Comparison of ENCODE assay signal across 8 cellular contexts in the genomic region with DNA sequence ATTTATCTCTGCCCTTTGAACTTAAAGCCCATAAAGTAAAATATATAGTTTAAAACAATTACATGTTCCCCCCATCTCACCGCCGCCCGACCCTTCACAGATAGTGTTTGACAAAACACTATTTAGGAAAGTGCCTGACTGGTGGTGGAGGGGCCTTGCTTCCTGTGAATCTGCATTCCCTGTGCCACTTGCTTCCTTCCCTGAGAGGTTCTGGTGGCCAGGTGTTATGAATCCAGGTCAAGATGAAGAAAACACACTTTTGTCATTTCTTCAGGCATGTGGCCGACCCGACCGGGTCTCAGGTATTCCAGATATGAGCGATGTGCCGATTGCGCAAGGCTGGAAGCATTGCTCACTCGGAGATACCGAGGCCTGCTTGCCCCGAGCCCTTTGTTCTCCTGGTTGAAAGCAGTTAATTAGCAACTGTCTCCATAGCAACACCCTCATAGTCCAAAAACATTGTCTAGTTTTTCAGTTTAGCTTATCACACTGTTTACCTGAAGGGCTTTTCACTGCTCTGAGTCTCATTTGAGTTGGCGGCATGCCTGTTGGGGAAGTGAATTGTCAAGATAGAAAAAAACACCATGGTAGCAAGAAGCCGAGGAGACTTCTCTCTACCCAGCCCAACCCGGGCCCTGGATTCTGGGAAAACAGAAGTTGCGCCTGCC.
A peak's percentile ranks its signal among the peaks of the same experiment; 100 is the strongest.
DNase-seq lines count a peak whose midpoint lies in the region; ATAC-seq, FAIRE-seq and TF ChIP-seq lines count a peak whose summit lies in the region.

No MANE protein-coding gene starts in this region.

- peak overlapping the region; percentile 64 for H3K27ac Mint-ChIP-seq in astrocyte (ENCODE audit: unreplicated experiment)

- H3K27me3 ChIP-seq in astrocyte (ENCODE audit: insufficient read depth, low read length) (no peaks in the 10 kb centered on the region), upper lobe of right lung (no peaks in the 10 kb centered on the region), spleen (replicated peaks in 1 of 7) (peaks cover 0 to 44% (median 0%) of the 10 kb centered on the region in 7 donors)

- H3K4me1 Mint-ChIP-seq in astrocyte (ENCODE audit: low read depth, unreplicated experiment), result peaks cover 79% of the 10 kb centered on the region

- no peaks in the 10 kb centered on the region for H3K27me3 Mint-ChIP-seq in astrocyte (ENCODE audit: low read depth, unreplicated experiment)

- peaks cover 76% of the 10 kb centered on the region for H3K79me2 ChIP-seq in astrocyte (ENCODE audit: insufficient read depth, low read length)

- H3K4me1 ChIP-seq in astrocyte (ENCODE audit: insufficient read depth, low read length), result peaks cover 56% of the 10 kb centered on the region
- H3K4me1 ChIP-seq in upper lobe of right lung, result peaks cover 28% of the 10 kb centered on the region
- H3K4me1 ChIP-seq in spleen, result peaks cover 0 to 6% (median 0%) of the 10 kb centered on the region in 6 donors

- ATAC-seq in upper lobe of right lung, result peak; percentile 84
- ATAC-seq in HG03521 (IDR thresholded peaks at IDR 0.05; ENCODE audit: unreplicated experiment), result no peak

- no peak for FAIRE-seq in astrocyte (lab: Jason Lieb, UNC)

- DNase-seq in NCI-H128 (lab: John Stamatoyannopoulos, UW; ENCODE audit: unreplicated experiment), result peak; percentile 96
- DNase-seq in astrocyte (ENCODE audit: low read depth), result peak; percentile 96
- peak; percentile 100 for DNase-seq in kidney glomerular epithelial cell (lab: John Stamatoyannopoulos, UW)
- DNase-seq in upper lobe of right lung, result peak; percentile 90
- DNase-seq in ecto neural progenitor cell (ENCODE audit: low spot score), result no peak
- DNase-seq in spleen, result no peak

- no peak for TF ChIP-seq POLR2A in spleen (IDR thresholded peaks at IDR 0.05)

- no peaks in the 10 kb centered on the region for H3K36me3 ChIP-seq in astrocyte (ENCODE audit: insufficient read depth, low read length)
- H3K36me3 ChIP-seq in upper lobe of right lung, result no peaks in the 10 kb centered on the region
- H3K36me3 ChIP-seq in spleen, result no peaks in the 10 kb centered on the region

- H4K20me1 ChIP-seq in astrocyte (ENCODE audit: insufficient read depth, low read length), result peaks cover 48% of the 10 kb centered on the region

- H3K9ac ChIP-seq in astrocyte (ENCODE audit: low read length), result peak overlapping the region; percentile 75

- peaks cover 7% of the 10 kb centered on the region for H3K36me3 Mint-ChIP-seq in astrocyte (ENCODE audit: low read depth, unreplicated experiment)

- H2AFZ ChIP-seq in astrocyte (ENCODE audit: low read depth, low read length), result no peak overlapping the region

- WGBS in spleen, 5 donors, result 75 to 81% (median 77%) methylated on average over 14 to 16 of the region's 16 CpGs

- no peaks in the 10 kb centered on the region for H3K9me3 ChIP-seq in astrocyte (ENCODE audit: insufficient read depth, low read depth, low read length)
- H3K9me3 ChIP-seq in upper lobe of right lung, result no peaks in the 10 kb centered on the region
- no peaks in the 10 kb centered on the region for H3K9me3 ChIP-seq in spleen

- intact Hi-C loops in upper lobe of right lung (cut with DNase I) (no loop called here), spleen (cut with DNase I; ENCODE audit: low total_unique reads) (no loop called here)

- H3K4me3 Mint-ChIP-seq in astrocyte (ENCODE audit: unreplicated experiment), result no peak overlapping the region

- H3K4me2 ChIP-seq in astrocyte (ENCODE audit: low read length), result peak overlapping the region; percentile 73

- H3K9me3 Mint-ChIP-seq in astrocyte (ENCODE audit: unreplicated experiment), result no peaks in the 10 kb centered on the region

- H3K4me3 ChIP-seq in astrocyte (ENCODE audit: insufficient read depth, low read depth, low read length) (peak overlapping the region; percentile 20), upper lobe of right lung (no peak overlapping the region), spleen (no peak overlapping the region)

- H3K27ac ChIP-seq in C4-2B, result peak overlapping the region; percentile 44
- H3K27ac ChIP-seq in astrocyte (ENCODE audit: low read depth, low read length), result peak overlapping the region; percentile 88
- peak overlapping the region; percentile 78 for H3K27ac ChIP-seq in upper lobe of right lung
- no peak overlapping the region for H3K27ac ChIP-seq in spleen

- no peak for TF ChIP-seq CTCF in C4-2B (conservative IDR thresholded peaks at IDR 0.05)
- TF ChIP-seq CTCF in astrocyte (IDR thresholded peaks at IDR 0.05; ENCODE audit: insufficient read depth, low read depth, low read length), result no peak
- TF ChIP-seq CTCF in upper lobe of right lung (IDR thresholded peaks at IDR 0.05), result no peak
- TF ChIP-seq CTCF in spleen (IDR thresholded peaks at IDR 0.05 in 8 of 11, conservative IDR thresholded peaks at IDR 0.05 in 3 of 11), result no peak

Comparison
In these comparisons a context has a peak if more than half of its experiments do, and no peak if none do; other contexts are left out.
1. H3K27ac ChIP-seq: peak in C4-2B (single experiment), astrocyte (single experiment) and upper lobe of right lung (single experiment); none in spleen (0 of 8).
2. DNase-seq: peak in NCI-H128 (single experiment), astrocyte (single experiment), kidney glomerular epithelial cell (single experiment) and upper lobe of right lung (single experiment); none in ecto neural progenitor cell (single experiment) and spleen (single experiment).